ENCODE assay signal across 21 cellular contexts in the genomic region with DNA sequence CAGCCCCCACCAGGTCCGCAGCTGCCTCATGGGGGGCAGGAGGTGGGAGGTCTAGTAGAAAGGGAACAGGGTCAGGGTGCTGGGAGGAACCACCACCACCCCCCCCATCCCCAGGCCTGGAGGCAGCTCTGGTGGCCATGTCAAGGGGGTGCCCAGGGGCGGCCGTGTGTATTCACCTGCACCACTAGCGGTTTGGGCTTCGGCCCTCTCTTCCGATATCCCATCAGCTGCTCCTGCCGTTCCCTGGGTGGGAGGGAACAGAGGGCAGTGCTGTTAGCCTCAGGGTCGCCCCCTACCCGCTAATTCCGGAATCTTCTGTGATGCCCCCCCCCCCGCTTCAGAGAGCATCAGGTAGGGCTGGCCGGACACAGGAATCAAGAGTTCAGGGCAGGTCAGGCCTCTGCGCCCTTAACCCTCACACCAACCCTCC. TPM values are rescaled to one million over a fixed set of nuclear protein-coding genes. Genes with fewer than 3 reads are reported as not detected.
DNase-seq lines count a peak whose midpoint lies in the region; ATAC-seq, FAIRE-seq and TF ChIP-seq lines count a peak whose summit lies in the region.
"Had no signal": no experiment of that assay in that cellular context is flagged by ENCODE, and none has a peak within 500 bp of the region (broad histone marks: within the 10 kb centered on the region; RNA-seq: fewer than 3 reads in every experiment).

No MANE protein-coding gene starts in this region.

- H3K79me2 ChIP-seq in DND-41 (ENCODE audit: insufficient read depth, low read length) = peaks cover 57% of the 10 kb centered on the region
- H3K79me2 ChIP-seq in H1 (ENCODE audit: control insufficient read depth in 1 of 2, insufficient read depth in 2 of 2, low read length in 2 of 2) = no peaks in the 10 kb centered on the region

- POLR2A ChIA-PET in H1 (lab: Charles Lee; ENCODE audit: partially characterized antibody) = interaction anchor here (0.6 to 15.2 kb wide), 16 partner anchors 9 to 158 kb away, joined by 3 to 374 read pairs (median 4); a partner anchor contains a TSS

- no peak overlapping the region for H2BK5ac ChIP-seq in H1 (ENCODE audit: low read depth, low read length)

- no peak overlapping the region; the same call in 1 of the 2 replicates for H2BK15ac ChIP-seq in H1 (ENCODE audit: low read length)

- H4K91ac ChIP-seq in H1 (replicated peaks; ENCODE audit: insufficient read length, low read length) = no peak overlapping the region

- H3K4me2 ChIP-seq in DND-41 (ENCODE audit: insufficient read depth, low read length) (peak overlapping the region; percentile 94), H1 (ENCODE audit: insufficient read depth in 1 of 2, low read depth in 2 of 2, low read length in 2 of 2) (peak overlapping the region; percentile 75 to 88)

- H3K18ac ChIP-seq in H1 (ENCODE audit: extremely low read depth, low read length) = peak overlapping the region; percentile 25; the same call in 1 of the 2 replicates

- WGBS in H1 (ENCODE audit: extremely low coverage in 1 of 2, insufficient coverage in 1 of 2, insufficient read length in 1 of 2, insufficient replicate concordance in 2 of 2, low coverage in 1 of 2, low lambda C conversion rate in 2 of 2, missing lambda C conversion rate in 1 of 2), 2 experiments = 29% methylated on average over 11 of the region's 13 CpGs; no CpG with 5 or more reads in 1 of the 2 experiments
- 71 to 72% methylated on average over 13 of the region's 13 CpGs for WGBS in pancreas, 2 donors

- no peaks in the 10 kb centered on the region for H3K79me1 ChIP-seq in H1 (ENCODE audit: low read depth, low read length)

- H3K56ac ChIP-seq in H1 (replicated peaks; ENCODE audit: insufficient read length, low read depth, low read length) = no peak overlapping the region

- ATAC-seq in DND-41 (ENCODE audit: insufficient read depth, low read depth) (no peak), pancreas (no peak), HG03095 (IDR thresholded peaks at IDR 0.05; ENCODE audit: unreplicated experiment) (no peak), HG03520 (IDR thresholded peaks at IDR 0.05; ENCODE audit: unreplicated experiment) (no peak)
- ATAC-seq: right cardiac atrium had no signal

- H3K9me3 ChIP-seq in DND-41 (ENCODE audit: insufficient read depth, low read length, severe bottlenecking) (no peaks in the 10 kb centered on the region), H1 (ENCODE audit: insufficient read depth in 2 of 2, low read depth in 1 of 2, low read length in 1 of 2) (peaks cover 0 to 4% of the 10 kb centered on the region in 2 experiments; a peak in 2 of 4 replicates), pancreas (no peaks in the 10 kb centered on the region)
- H3K9me3 ChIP-seq: transverse colon had no signal

- H3K9ac ChIP-seq in DND-41 (ENCODE audit: low read depth, low read length) (peak overlapping the region; percentile 85), H1 (replicated peaks in 1 of 4; ENCODE audit: extremely low read depth in 1 of 4, low read depth in 3 of 4, low read length in 3 of 4) (no peak overlapping the region)

- TF ChIP-seq CTCF in DND-41 (IDR thresholded peaks at IDR 0.05; ENCODE audit: borderline replicate concordance, extremely low read depth, low read length, poor library complexity, severe bottlenecking) (no peak), LNCaP clone FGC (IDR thresholded peaks at IDR 0.05; ENCODE audit: control insufficient read depth, extremely low read depth, insufficient read depth) (peak; percentile 40), H1 (IDR thresholded peaks at IDR 0.05; ENCODE audit: control extremely low read depth in 1 of 3, insufficient read depth in 1 of 3, low read depth in 1 of 3, low read length in 3 of 3) (peak; percentile 19 to 42 (median 34); a peak in 3 of 4 replicates), pancreas (IDR thresholded peaks at IDR 0.05) (no peak)

- FAIRE-seq in H1 (lab: Jason Lieb, UNC) (no peak), pancreas (lab: Jason Lieb, UNC) (no peak)
- FAIRE-seq: endothelial cell of umbilical vein, frontal cortex, kidney had no signal

- no peak overlapping the region for H4K5ac ChIP-seq in H1 (ENCODE audit: insufficient read length, low read depth, low read length)

- DNase-seq in DND-41 (peak; percentile 17), LNCaP clone FGC (ENCODE audit: low read depth) (no peak), H1 (ENCODE audit: low read depth in 1 of 2, low spot score in 2 of 2) (peak in 1 of 2 experiments; percentile 63), pancreas (peak in 4 of 6 donors; percentile 33 to 62 (median 41)), AG08395 (ENCODE audit: low spot score) (no peak), G401 (ENCODE audit: low spot score) (no peak)
- DNase-seq: activated T-cell treated with anti-CD3 and anti-CD28 coated beads for 4 hours; cerebellar nuclear complex; GF-D8; KG1; NCI-H446; stimulated activated CD4-positive, alpha-beta T cell treated with anti-CD3 and anti-CD28 coated beads, Interleukin-4, amount 100 ng/mL, for 1 hour; T-helper 1 cell had no signal

- intact Hi-C loops in pancreas (cut with DNase I) = no loop called here

- peaks cover 50% of the 10 kb centered on the region for H3K4me1 ChIP-seq in DND-41 (ENCODE audit: insufficient read depth, low read length)
- peaks cover 6 to 50% (median 37%) of the 10 kb centered on the region in 4 experiments for H3K4me1 ChIP-seq in H1 (replicated peaks in 1 of 4; ENCODE audit: control insufficient read depth in 3 of 4, insufficient read depth in 4 of 4, low read length in 3 of 4)
- peaks cover 34 to 44% (median 40%) of the 10 kb centered on the region in 3 donors for H3K4me1 ChIP-seq in pancreas

- H2AFZ ChIP-seq in DND-41 (ENCODE audit: low read depth, low read length) (no peak overlapping the region), H1 (ENCODE audit: low read length) (no peak overlapping the region)

- no peak overlapping the region for H3K14ac ChIP-seq in H1 (ENCODE audit: insufficient read length)

- H2BK120ac ChIP-seq in H1 (replicated peaks; ENCODE audit: low read depth, low read length) = no peak overlapping the region

- TF ChIP-seq RAD21 in H1 (IDR thresholded peaks at IDR 0.05 in 1 of 2, conservative IDR thresholded peaks at IDR 0.05 in 1 of 2; ENCODE audit: low read depth in 2 of 2, low read length in 2 of 2) = peak in 1 of 2 experiments; percentile 25; a peak in 1 of 4 replicates

- no peak overlapping the region for H3K23ac ChIP-seq in H1 (ENCODE audit: insufficient read length)

- CTCF ChIA-PET in H1 (lab: Charles Lee; ENCODE audit: partially characterized antibody) = interaction anchor here (0.6 to 24.7 kb wide), 52 partner anchors 8 to 948 kb away, joined by 3 to 576 read pairs (median 4); a partner anchor contains a TSS

- H3K36me3 ChIP-seq in DND-41 (ENCODE audit: insufficient read depth, low read length) (peaks cover 57% of the 10 kb centered on the region), H1 (ENCODE audit: control insufficient read depth in 2 of 4, insufficient read depth in 4 of 4, low read length in 3 of 4) (peaks cover 0 to 9% (median 0%) of the 10 kb centered on the region in 4 experiments; a peak in 1 of 8 replicates), pancreas (peaks cover 5 to 14% (median 7%) of the 10 kb centered on the region in 3 donors)

- H4K20me1 ChIP-seq in DND-41 (ENCODE audit: insufficient read depth, low read length) (peaks cover 71% of the 10 kb centered on the region), H1 (replicated peaks in 1 of 2; ENCODE audit: control insufficient read depth in 1 of 2, insufficient read depth in 2 of 2, low read length in 2 of 2) (peaks cover 7 to 12% of the 10 kb centered on the region in 2 experiments)

- no peak overlapping the region for H2BK20ac ChIP-seq in H1 (ENCODE audit: low read length)

- no peak for TF ChIP-seq EP300 in H1 (IDR thresholded peaks at IDR 0.05; ENCODE audit: borderline replicate concordance in 1 of 2, low read depth in 2 of 2, low read length in 2 of 2)

- in situ Hi-C loops in G401 (cut with HindIII; ENCODE audit: low sequenced_read_pairs) = no loop called here

- peaks cover 18% of the 10 kb centered on the region; the same call in 1 of the 2 replicates for H3K23me2 ChIP-seq in H1 (ENCODE audit: low read depth, low read length)

- H2AK5ac ChIP-seq in H1 (ENCODE audit: low read depth, low read length) = no peak overlapping the region

- no peak overlapping the region; the same call in 1 of the 2 replicates for H4K8ac ChIP-seq in H1 (ENCODE audit: extremely low read depth, insufficient read depth, low read length)

- H3K27me3 ChIP-seq in DND-41 (ENCODE audit: insufficient read depth, low read length, poor library complexity) (peaks cover 4% of the 10 kb centered on the region), H1 (replicated peaks in 1 of 4; ENCODE audit: control insufficient read depth in 3 of 4, extremely low read depth in 1 of 4, insufficient read depth in 3 of 4, low read length in 3 of 4) (peaks cover 58 to 87% (median 83%) of the 10 kb centered on the region in 4 experiments), pancreas (no peaks in the 10 kb centered on the region)

- H3K27ac ChIP-seq in DND-41 (ENCODE audit: low read length) (peak overlapping the region; percentile 94), H1 (ENCODE audit: low read depth, low read length) (no peak overlapping the region), pancreas (no peak overlapping the region)

- 0 out of 4 replicates have a peak overlapping the region, but pooled peaks of 1 of the 2 experiments have one; percentile 10 for H3K4me3 ChIP-seq in DND-41 (ENCODE audit: low read depth in 1 of 2, low read length in 2 of 2)
- peak overlapping the region; percentile 94 for H3K4me3 ChIP-seq in LNCaP clone FGC (ENCODE audit: low read depth, low read length)
- H3K4me3 ChIP-seq in H1 (ENCODE audit: extremely low read depth in 1 of 4, insufficient read depth in 2 of 4, low read depth in 3 of 4, low read length in 4 of 4) = peak overlapping the region in 3 of 4 experiments; percentile 31 to 63 (median 43); a peak in 6 of 8 replicates
- H3K4me3 ChIP-seq in pancreas = no peak overlapping the region

- TF ChIP-seq POLR2A in H1 (IDR thresholded peaks at IDR 0.05; ENCODE audit: control extremely low read depth in 1 of 2, low read depth in 2 of 2, low read length in 2 of 2) = no peak

- H3K4ac ChIP-seq in H1 (replicated peaks; ENCODE audit: insufficient read length, low read depth, low read length) = no peak overlapping the region

- H2BK12ac ChIP-seq in H1 (ENCODE audit: low read depth, low read length) = peak overlapping the region; percentile 81; the same call in 1 of the 2 replicates

RNA-seq across cellular contexts. Expression of a gene that starts 3.8 kb away (rescaled TPM):
- total RNA-seq in H1 (2021; fragmentation: NEBNext Ultra II Directional; extraction: Animal tissue kit (Norgen Biotek cat#: 25700)) = 3.2 and 4.0 TPM in 2 replicates
- 1.8 and 3.6 TPM in 2 replicates for polyA plus RNA-seq in H1 (2011; rRNA removed)
- 3.5 TPM for polyA plus RNA-seq in H1 (2011; cell fraction: cytosol; rRNA removed)
- 5.3 TPM for polyA plus RNA-seq in H1 (2011; cell fraction: nucleus; rRNA removed)
- polyA plus RNA-seq in H1 (2012, experiment 1 of 2) = 0.79 to 2.9 TPM (median 2.4 TPM) in 4 replicates
- polyA plus RNA-seq in H1 (2012, experiment 2 of 2) = 1.8 TPM
- 2.0 TPM for polyA plus RNA-seq in H1 (2013, experiment 1 of 2)
- 1.9 TPM for polyA plus RNA-seq in H1 (2013, experiment 2 of 2)
- polyA minus RNA-seq in H1 (2011; rRNA and poly(A)+ RNA removed) = 1.9 and 3.6 TPM in 2 replicates
- 13.8 TPM for polyA minus RNA-seq in H1 (2011; cell fraction: cytosol; rRNA and poly(A)+ RNA removed)
- 6.5 TPM for polyA minus RNA-seq in H1 (2011; cell fraction: nucleus; rRNA and poly(A)+ RNA removed)
- total RNA-seq in pancreas = 10 to 100 TPM; 11.1 to 42.4 (median 18.0) TPM
- 10 to 100 TPM; 15.0 to 18.5 TPM for polyA plus RNA-seq in pancreas
- total RNA-seq in G401 (2014; rRNA removed; shearing (Covaris generic)) = 13.5 and 20.9 TPM in 2 replicates

RNA-seq across cellular contexts. Expression of a gene that starts 38.6 kb away (rescaled TPM):
- total RNA-seq in H1 (2021; fragmentation: NEBNext Ultra II Directional; extraction: Animal tissue kit (Norgen Biotek cat#: 25700)) = 1.5 and 2.1 TPM in 2 replicates
- polyA plus RNA-seq in H1 (2011; rRNA removed) (0.09 and 0.31 TPM in 2 replicates), pancreas (1 to 10 TPM; 4.5 to 5.2 TPM)
- 0.28 TPM for polyA plus RNA-seq in H1 (2011; cell fraction: cytosol; rRNA removed)
- polyA plus RNA-seq in H1 (2011; cell fraction: nucleus; rRNA removed) = 0.33 TPM
- polyA plus RNA-seq in H1 (2012, experiment 1 of 2) = 0.50 to 1.6 TPM (median 1.2 TPM) in 4 replicates
- 1.0 TPM for polyA plus RNA-seq in H1 (2012, experiment 2 of 2)
- polyA plus RNA-seq in H1 (2013, experiment 1 of 2) = 0.30 TPM
- polyA plus RNA-seq in H1 (2013, experiment 2 of 2) = 0.55 TPM
- 0.13 TPM in 1 of 2 replicates, not detected in the other for polyA minus RNA-seq in H1 (2011; rRNA and poly(A)+ RNA removed)
- 0.29 TPM for polyA minus RNA-seq in H1 (2011; cell fraction: cytosol; rRNA and poly(A)+ RNA removed)
- polyA minus RNA-seq in H1 (2011; cell fraction: nucleus; rRNA and poly(A)+ RNA removed) = 0.30 TPM
- total RNA-seq in pancreas = 1 to 10 TPM; 1.6 to 5.7 (median 3.6) TPM
- total RNA-seq in G401 (2014; rRNA removed; shearing (Covaris generic)) = 15.8 and 18.8 TPM in 2 replicates

RNA-seq across cellular contexts. Expression of a gene that starts 57.5 kb away (rescaled TPM):
- 83.9 and 85.9 TPM in 2 replicates for total RNA-seq in H1 (2021; fragmentation: NEBNext Ultra II Directional; extraction: Animal tissue kit (Norgen Biotek cat#: 25700))
- polyA plus RNA-seq in H1 (2011; rRNA removed) (64.3 and 86.5 TPM in 2 replicates), pancreas (1 to 10 TPM; 2.6 to 3.2 TPM)
- 76.8 TPM for polyA plus RNA-seq in H1 (2011; cell fraction: cytosol; rRNA removed)
- 109 TPM for polyA plus RNA-seq in H1 (2011; cell fraction: nucleus; rRNA removed)
- 48.6 to 73.4 TPM (median 65.8 TPM) in 4 replicates for polyA plus RNA-seq in H1 (2012, experiment 1 of 2)
- polyA plus RNA-seq in H1 (2012, experiment 2 of 2) = 53.8 TPM
- polyA plus RNA-seq in H1 (2013, experiment 1 of 2) = 40.5 TPM
- 39.5 TPM for polyA plus RNA-seq in H1 (2013, experiment 2 of 2)
- polyA minus RNA-seq in H1 (2011; rRNA and poly(A)+ RNA removed) = 45.5 and 56.4 TPM in 2 replicates
- polyA minus RNA-seq in H1 (2011; cell fraction: cytosol; rRNA and poly(A)+ RNA removed) = 70.0 TPM
- polyA minus RNA-seq in H1 (2011; cell fraction: nucleus; rRNA and poly(A)+ RNA removed) = 61.7 TPM
- 1 to 10 TPM; 1.1 to 3.1 (median 1.8) TPM for total RNA-seq in pancreas
- total RNA-seq in G401 (2014; rRNA removed; shearing (Covaris generic)) = 35.8 and 48.4 TPM in 2 replicates
- polyA plus RNA-seq: CD4-positive, alpha-beta memory T cell had no signal

Comparison
In these comparisons a context has a peak if more than half of its experiments do, and no peak if none do; other contexts are left out.
1. DNase-seq: peak in DND-41 (single experiment) and pancreas (4 of 6); none in LNCaP clone FGC (single experiment), AG08395 (single experiment) and G401 (single experiment).
2. H3K4me3 ChIP-seq: peak in LNCaP clone FGC (single experiment) and H1 (3 of 4); none in pancreas (0 of 4).
3. CTCF ChIP-seq: peak in LNCaP clone FGC (single experiment) and H1 (3 of 3); none in DND-41 (single experiment) and pancreas (0 of 4).